16 cellular contexts compared by ENCODE assay signal in the genomic region with DNA sequence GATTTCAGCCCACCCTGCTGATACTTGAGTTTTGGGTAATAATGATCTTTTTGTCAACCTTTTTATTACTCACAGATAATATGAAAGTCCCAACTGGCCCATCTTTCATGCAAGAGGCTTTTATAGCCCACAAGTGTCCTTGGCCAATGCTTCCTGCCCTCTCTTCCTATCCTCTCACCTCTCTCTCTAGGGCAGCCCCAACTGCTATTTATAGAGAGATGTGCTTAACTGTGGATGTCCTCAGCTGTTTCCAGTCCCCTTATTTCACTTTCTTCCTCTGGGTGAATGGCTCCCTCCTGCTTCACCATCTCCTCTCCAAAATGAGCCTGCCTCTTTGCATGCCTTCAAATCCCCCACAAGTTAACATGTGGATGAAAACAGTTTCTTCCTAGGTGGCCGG.
"Had no signal": no experiment of that assay in that cellular context is flagged by ENCODE, and none has a peak within 500 bp of the region (broad histone marks: within the 10 kb centered on the region; RNA-seq: fewer than 3 reads in every experiment).

No MANE protein-coding gene starts in this region.

- H3K27me3 Mint-ChIP-seq: type B pancreatic cell had no signal

- H3K27ac ChIP-seq: dorsolateral prefrontal cortex, sigmoid colon had no signal

- H3K36me3 Mint-ChIP-seq: type B pancreatic cell had no signal

- H3K27ac Mint-ChIP-seq: immature natural killer cell, nephron, type B pancreatic cell had no signal

- DNase-seq: central memory CD4-positive, alpha-beta T cell; cortex of kidney; dorsolateral prefrontal cortex; effector CD8-positive, alpha-beta T cell; foreskin melanocyte; immature natural killer cell; kidney; left cardiac atrium; mammary epithelial cell; sigmoid colon; small intestine; stimulated activated CD4-positive, alpha-beta T cell treated with anti-CD3 and anti-CD28 coated beads, Interleukin-12 subunit alpha, Interleukin-12 subunit beta, amount 100 ng/mL, for 4 hours; stimulated activated naive CD4-positive, alpha-beta T cell treated with Interleukin-2 at 50 U/mL for 16 hours; uterus had no signal

- H3K4me1 ChIP-seq: sigmoid colon, uterus had no signal

- H3K4me1 Mint-ChIP-seq: immature natural killer cell had no signal

- H3K4me3 Mint-ChIP-seq: immature natural killer cell, nephron, type B pancreatic cell had no signal

- H3K36me3 ChIP-seq: sigmoid colon, uterus had no signal

- H3K9me3 Mint-ChIP-seq: immature natural killer cell, nephron, type B pancreatic cell had no signal

- H3K27me3 ChIP-seq: dorsolateral prefrontal cortex, sigmoid colon, uterus had no signal

- H3K4me3 ChIP-seq: dorsolateral prefrontal cortex, sigmoid colon, uterus had no signal

- H3K9me3 ChIP-seq: sigmoid colon, uterus had no signal
